Comparison of ENCODE assay signal across 11 cellular contexts in genomic region chr3:7682822-7683229, GRCh38.
DNase-seq lines count a peak whose midpoint lies in the region; ATAC-seq, FAIRE-seq and TF ChIP-seq lines count a peak whose summit lies in the region.
"Had no signal": no experiment of that assay in that cellular context is flagged by ENCODE, and none has a peak within 500 bp of the region (broad histone marks: within the 10 kb centered on the region; RNA-seq: fewer than 3 reads in every experiment).

No MANE protein-coding gene starts in this region.

- peaks cover 24% of the 10 kb centered on the region for H3K4me1 Mint-ChIP-seq in CD14-positive monocyte
- no peaks in the 10 kb centered on the region for H3K4me1 Mint-ChIP-seq in naive thymus-derived CD8-positive, alpha-beta T cell
- H3K4me1 Mint-ChIP-seq in type B pancreatic cell (ENCODE audit: unreplicated experiment), result no peaks in the 10 kb centered on the region

- TF ChIP-seq CTCF in CD14-positive monocyte (IDR thresholded peaks at IDR 0.05) (no peak), RWPE1 (conservative IDR thresholded peaks at IDR 0.05; ENCODE audit: low read depth) (no peak), fibroblast of mammary gland (conservative IDR thresholded peaks at IDR 0.05; ENCODE audit: control insufficient read depth, insufficient read depth, low read depth, low read length) (no peak), type B pancreatic cell (conservative IDR thresholded peaks at IDR 0.05) (no peak)

- no peaks in the 10 kb centered on the region for H3K36me3 ChIP-seq in mesenchymal stem cell (ENCODE audit: control insufficient read depth in 1 of 2, insufficient read depth in 2 of 2, low read depth in 1 of 2, low read length in 2 of 2)

- POLR2A ChIA-PET in RWPE1 (lab: Yijun Ruan, JAX; ENCODE audit: low non-redundant PET), result no interaction called here
- POLR2A ChIA-PET in naive thymus-derived CD8-positive, alpha-beta T cell (lab: Charles Lee), result no interaction called here

- H4K8ac ChIP-seq in mesenchymal stem cell (ENCODE audit: low read length), result no peak overlapping the region

- H2AK5ac ChIP-seq in mesenchymal stem cell (ENCODE audit: low read length, severe bottlenecking), result no peak overlapping the region

- no peaks in the 10 kb centered on the region for H3K79me1 ChIP-seq in mesenchymal stem cell (replicated peaks; ENCODE audit: low read length, poor library complexity, severe bottlenecking)

- no peaks in the 10 kb centered on the region for H3K27me3 ChIP-seq in mesenchymal stem cell (ENCODE audit: control insufficient read depth in 1 of 2, insufficient read depth in 1 of 2, low read length in 2 of 2)

- H3K18ac ChIP-seq in mesenchymal stem cell (ENCODE audit: low read depth in 1 of 2, low read length in 2 of 2), result no peak overlapping the region

- H3K9me3 Mint-ChIP-seq in CD14-positive monocyte (peaks cover 0 to 7% (median 4%) of the 10 kb centered on the region in 7 donors), type B pancreatic cell (no peaks in the 10 kb centered on the region)
- peaks cover 0 to 17% (median 1%) of the 10 kb centered on the region in 9 donors for H3K9me3 Mint-ChIP-seq in naive thymus-derived CD8-positive, alpha-beta T cell

- H2BK5ac ChIP-seq in mesenchymal stem cell (ENCODE audit: low read depth, low read length, poor library complexity, severe bottlenecking), result no peak overlapping the region

- CTCF ChIA-PET in RWPE1 (lab: Yijun Ruan, JAX), result no interaction called here

- intact Hi-C loops in CD14-positive monocyte (cut with micrococcal nuclease), result no loop called here

- H3K23ac ChIP-seq in mesenchymal stem cell (ENCODE audit: low read length in 2 of 2), result no peak overlapping the region

- H3K4me3 Mint-ChIP-seq in CD14-positive monocyte (no peak overlapping the region), type B pancreatic cell (no peak overlapping the region)
- H3K4me3 Mint-ChIP-seq in naive thymus-derived CD8-positive, alpha-beta T cell, result no peak overlapping the region

- H3K4me3 ChIP-seq in fibroblast of mammary gland (ENCODE audit: control insufficient read depth, low read depth, low read length), result no peak overlapping the region
- H3K4me3 ChIP-seq in mesenchymal stem cell (ENCODE audit: insufficient read depth in 1 of 2, low read depth in 1 of 2, low read length in 2 of 2), result no peak overlapping the region

- no peak overlapping the region for H2BK120ac ChIP-seq in mesenchymal stem cell (ENCODE audit: low read depth, low read length)

- DNase-seq in CD14-positive monocyte (ENCODE audit: low spot score) (peak; percentile 61), RWPE1 (ENCODE audit: low spot score) (peak; percentile 9), fibroblast of mammary gland (ENCODE audit: low read depth) (peak; percentile 95), mesenchymal stem cell (peak; percentile 15), type B pancreatic cell (ENCODE audit: extremely low spot score, unreplicated experiment) (no peak), frontal cortex (ENCODE audit: low spot score in 2 of 2) (no peak)
- no peak for DNase-seq in naive thymus-derived CD8-positive, alpha-beta T cell
- DNase-seq: amniotic stem cell, NCI-H2081 treated with DMSO at 0.1 percent for 48 hours had no signal

- no peak overlapping the region for H2AFZ ChIP-seq in mesenchymal stem cell (ENCODE audit: low read depth, low read length)

- no peaks in the 10 kb centered on the region for H3K9me3 ChIP-seq in mesenchymal stem cell (ENCODE audit: control insufficient read depth, low read length)

- no peaks in the 10 kb centered on the region for H3K4me1 ChIP-seq in mesenchymal stem cell (ENCODE audit: control insufficient read depth, insufficient read depth, low read depth, low read length)

- H2BK15ac ChIP-seq in mesenchymal stem cell (ENCODE audit: low read depth, poor library complexity, severe bottlenecking), result no peak overlapping the region

- no peak for ATAC-seq in naive thymus-derived CD8-positive, alpha-beta T cell
- no peak for ATAC-seq in GM19397 (IDR thresholded peaks at IDR 0.05; ENCODE audit: unreplicated experiment)

- H3K4ac ChIP-seq in mesenchymal stem cell (ENCODE audit: low read depth in 1 of 2, low read length in 2 of 2), result no peak overlapping the region

- H3K27ac Mint-ChIP-seq in CD14-positive monocyte (peak overlapping the region in 6 of 7 donors; percentile 20 to 76 (median 69)), type B pancreatic cell (no peak overlapping the region)
- no peak overlapping the region for H3K27ac Mint-ChIP-seq in naive thymus-derived CD8-positive, alpha-beta T cell

- no peak for FAIRE-seq in frontal cortex (lab: Jason Lieb, UNC)

- whole genome bisulfite sequencing in mesenchymal stem cell, result 51% methylated on average over 3 of the region's 4 CpGs

- H3K14ac ChIP-seq in mesenchymal stem cell (ENCODE audit: low read length in 2 of 2), result no peak overlapping the region

- peak overlapping the region; percentile 33 for H3K9ac ChIP-seq in mesenchymal stem cell (ENCODE audit: low read length)

- H3K36me3 Mint-ChIP-seq in CD14-positive monocyte, result peaks cover 0 to 3% of the 10 kb centered on the region in 2 donors
- H3K36me3 Mint-ChIP-seq in naive thymus-derived CD8-positive, alpha-beta T cell, result no peaks in the 10 kb centered on the region
- no peaks in the 10 kb centered on the region for H3K36me3 Mint-ChIP-seq in type B pancreatic cell

- no peak overlapping the region for H3K4me2 ChIP-seq in mesenchymal stem cell (ENCODE audit: low read length, poor library complexity, severe bottlenecking)

- H2BK12ac ChIP-seq in mesenchymal stem cell (ENCODE audit: low read length in 2 of 2), result no peak overlapping the region

- H3K27me3 Mint-ChIP-seq in CD14-positive monocyte (ENCODE audit: low read depth in 3 of 3), result peaks cover 0 to 5% (median 0%) of the 10 kb centered on the region in 3 donors
- peaks cover 0 to 5% (median 0%) of the 10 kb centered on the region in 5 donors for H3K27me3 Mint-ChIP-seq in naive thymus-derived CD8-positive, alpha-beta T cell
- H3K27me3 Mint-ChIP-seq in type B pancreatic cell, result no peaks in the 10 kb centered on the region

- no peak overlapping the region for H3K27ac ChIP-seq in RWPE1
- no peak overlapping the region for H3K27ac ChIP-seq in mesenchymal stem cell (ENCODE audit: low read length, poor library complexity, severe bottlenecking)
- H3K27ac ChIP-seq: VCaP had no signal

- H4K91ac ChIP-seq in mesenchymal stem cell (ENCODE audit: low read length), result no peak overlapping the region

Comparison
In these comparisons a context has a peak if more than half of its experiments do, and no peak if none do; other contexts are left out.
1. DNase-seq: peak in CD14-positive monocyte (single experiment), RWPE1 (single experiment), fibroblast of mammary gland (single experiment) and mesenchymal stem cell (single experiment); none in naive thymus-derived CD8-positive, alpha-beta T cell (0 of 10), type B pancreatic cell (single experiment) and frontal cortex (0 of 2).
2. H3K27ac Mint-ChIP-seq: peak in CD14-positive monocyte (6 of 7); none in naive thymus-derived CD8-positive, alpha-beta T cell (0 of 10) and type B pancreatic cell (single experiment).